ENCODE assay signal across 8 cellular contexts in the genomic region with DNA sequence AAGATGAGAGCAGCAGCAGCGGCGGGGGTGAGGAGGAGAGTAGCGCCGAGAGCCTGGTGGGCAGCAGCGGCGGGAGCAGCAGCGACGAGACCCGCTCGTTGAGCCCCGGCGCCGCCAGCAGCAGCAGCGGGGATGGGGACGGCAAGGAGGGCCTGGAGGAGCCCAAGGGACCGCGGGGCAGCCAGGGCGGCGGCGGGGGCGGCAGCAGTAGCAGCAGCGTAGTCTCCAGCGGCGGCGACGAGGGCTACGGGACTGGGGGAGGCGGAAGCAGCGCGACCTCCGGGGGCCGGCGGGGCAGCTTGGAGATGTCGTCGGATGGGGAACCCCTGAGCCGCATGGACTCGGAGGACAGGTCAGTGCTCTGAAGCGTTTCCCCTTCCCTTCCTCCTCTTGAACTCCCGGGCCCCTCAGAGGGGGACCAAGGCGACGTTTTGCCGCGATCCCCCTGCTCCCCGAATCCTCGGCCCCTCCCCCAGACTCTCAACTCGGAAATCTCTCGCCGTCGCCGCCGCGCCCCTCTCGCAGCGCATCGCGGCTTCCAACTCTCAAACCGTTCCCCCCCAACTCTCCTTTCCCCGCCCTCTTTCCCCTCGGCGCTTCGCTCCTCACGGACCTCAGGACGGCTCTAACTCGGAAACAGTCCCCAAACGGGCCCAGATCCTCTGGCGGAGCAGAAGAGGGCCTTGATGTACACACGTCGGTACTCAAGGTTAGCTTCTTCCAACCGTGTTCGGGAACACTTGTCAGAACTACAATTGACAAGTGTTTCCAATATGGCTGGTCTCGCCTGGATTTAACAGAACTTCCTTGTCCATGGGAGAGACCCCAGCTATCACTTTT. TPM values are rescaled to one million over a fixed set of nuclear protein-coding genes. Genes with fewer than 3 reads are reported as not detected.
DNase-seq lines count a peak whose midpoint lies in the region; ATAC-seq and TF ChIP-seq lines count a peak whose summit lies in the region.

No MANE protein-coding gene starts in this region.

- peak overlapping the region; percentile 96 for H3K4me3 Mint-ChIP-seq in natural killer cell treated with Interleukin-12 subunit alpha and Interleukin-12 subunit beta and Interleukin-15 and Interleukin-18, amount 100 ng/mL, for 72 hours

- no peaks in the 10 kb centered on the region for H3K9me3 Mint-ChIP-seq in natural killer cell treated with Interleukin-12 subunit alpha and Interleukin-12 subunit beta and Interleukin-15 and Interleukin-18, amount 100 ng/mL, for 72 hours

- H3K4me2 ChIP-seq in OCI-LY7 (ENCODE audit: low read length), result peak overlapping the region; percentile 94
- peak overlapping the region; percentile 48 for H3K4me2 ChIP-seq in fibroblast of lung (ENCODE audit: extremely low read depth, insufficient read depth, low read length)

- DNase-seq in AG08396 (ENCODE audit: low spot score) (peak; percentile 65), OCI-LY7 (ENCODE audit: low spot score) (peak; percentile 61), activated T-helper 1 cell treated with Interleukin-2 at 50 U/mL for 16 hours (ENCODE audit: low read depth) (peak; percentile 32), fibroblast of lung (ENCODE audit: low read depth in 2 of 2) (peak; percentile 49 to 50)
- peak; percentile 79 for DNase-seq in natural killer cell treated with Interleukin-12 subunit alpha and Interleukin-12 subunit beta and Interleukin-15 and Interleukin-18, amount 100 ng/mL, for 72 hours (ENCODE audit: low spot score)
- DNase-seq in stimulated activated naive CD4-positive, alpha-beta T cell (lab: John Stamatoyannopoulos, UW), result peak; percentile 32 to 62 (median 50)

- H3K27me3 Mint-ChIP-seq in natural killer cell treated with Interleukin-12 subunit alpha and Interleukin-12 subunit beta and Interleukin-15 and Interleukin-18, amount 100 ng/mL, for 72 hours, result no peaks in the 10 kb centered on the region

- TF ChIP-seq CTCF in OCI-LY7 (conservative IDR thresholded peaks at IDR 0.05; ENCODE audit: low read length) (no peak), fibroblast of lung (conservative IDR thresholded peaks at IDR 0.05 in 1 of 2, IDR thresholded peaks at IDR 0.05 in 1 of 2; ENCODE audit: low read depth in 1 of 2, low read length in 2 of 2) (no peak)

- H3K4me3 ChIP-seq in OCI-LY7 (ENCODE audit: low read depth, low read length, poor library complexity, severe bottlenecking), result peak overlapping the region; percentile 99
- H3K4me3 ChIP-seq in fibroblast of lung (replicated peaks in 1 of 4; ENCODE audit: control extremely low read depth in 1 of 4, insufficient read depth in 1 of 4, low read depth in 3 of 4, low read length in 4 of 4), result peak overlapping the region; percentile 57 to 94 (median 76)

- H3K4me1 Mint-ChIP-seq in natural killer cell treated with Interleukin-12 subunit alpha and Interleukin-12 subunit beta and Interleukin-15 and Interleukin-18, amount 100 ng/mL, for 72 hours (ENCODE audit: low read depth in 2 of 2), result peaks cover 53 to 58% of the 10 kb centered on the region in 2 donors

- H3K27me3 ChIP-seq in fibroblast of lung (ENCODE audit: control insufficient read depth, insufficient read depth, low read length), result no peaks in the 10 kb centered on the region

- peaks cover 26% of the 10 kb centered on the region for H3K4me1 ChIP-seq in OCI-LY7 (ENCODE audit: insufficient read depth, low read length, poor library complexity, severe bottlenecking)
- H3K4me1 ChIP-seq in fibroblast of lung (ENCODE audit: control insufficient read depth, extremely low read depth, insufficient read depth, low read length), result no peaks in the 10 kb centered on the region

- H4K20me1 ChIP-seq in OCI-LY7 (ENCODE audit: insufficient read depth, low read length) (peaks cover 21% of the 10 kb centered on the region), fibroblast of lung (ENCODE audit: control insufficient read depth, extremely low read depth, insufficient read depth, low read length) (no peaks in the 10 kb centered on the region)

- ATAC-seq in GM18873 (IDR thresholded peaks at IDR 0.05; ENCODE audit: low FRiP score, unreplicated experiment), result peak; percentile 21
- ATAC-seq in HG03139 (IDR thresholded peaks at IDR 0.05; ENCODE audit: unreplicated experiment), result peak; percentile 34
- peak; percentile 63 to 70 for ATAC-seq in natural killer cell treated with Interleukin-12 subunit alpha and Interleukin-12 subunit beta and Interleukin-15 and Interleukin-18, amount 100 ng/mL, for 72 hours

- peaks cover 24% of the 10 kb centered on the region for H3K36me3 Mint-ChIP-seq in natural killer cell treated with Interleukin-12 subunit alpha and Interleukin-12 subunit beta and Interleukin-15 and Interleukin-18, amount 100 ng/mL, for 72 hours

- CTCF ChIA-PET in OCI-LY7 (lab: Charles Lee; ENCODE audit: unreplicated experiment), result interaction anchor here (0.6 kb wide), 1 partner anchor 58 kb away, joined by 3 read pairs; no protein-coding TSS in a partner anchor

- H3K27ac Mint-ChIP-seq in natural killer cell treated with Interleukin-12 subunit alpha and Interleukin-12 subunit beta and Interleukin-15 and Interleukin-18, amount 100 ng/mL, for 72 hours, result peak overlapping the region; percentile 96 to 99

- peak overlapping the region; percentile 31; the same call in 1 of the 2 replicates for H2AFZ ChIP-seq in OCI-LY7 (ENCODE audit: low read length)
- peak overlapping the region; percentile 55 for H2AFZ ChIP-seq in fibroblast of lung (ENCODE audit: low read length)

- no peaks in the 10 kb centered on the region for H3K9me2 ChIP-seq in OCI-LY7 (ENCODE audit: insufficient read depth, low read length)

- intact Hi-C loops in OCI-LY7 (cut with micrococcal nuclease; ENCODE audit: unreplicated experiment), result no loop called here

- H3K36me3 ChIP-seq in OCI-LY7 (ENCODE audit: insufficient read depth, low read length) (peaks cover 44% of the 10 kb centered on the region), fibroblast of lung (ENCODE audit: control insufficient read depth, insufficient read depth, low read length) (no peaks in the 10 kb centered on the region)

- POLR2A ChIA-PET in OCI-LY7 (lab: Charles Lee), result interaction anchor here (0.6 to 1.2 kb wide), 4 partner anchors 9 to 105 kb away, joined by 3 to 4 read pairs (median 3); no protein-coding TSS in a partner anchor

- peak overlapping the region; percentile 95 for H3K9ac ChIP-seq in fibroblast of lung (ENCODE audit: insufficient read depth, low read length)

- H3K9me3 ChIP-seq in OCI-LY7 (ENCODE audit: low read length) (no peaks in the 10 kb centered on the region), fibroblast of lung (ENCODE audit: control insufficient read depth, insufficient read depth, low read depth, low read length) (no peaks in the 10 kb centered on the region)

- BruUV-seq in OCI-LY7 (replicated peaks; lab: Mats Ljungman, UMichigan), result no TSS peak

- H3K79me2 ChIP-seq in OCI-LY7 (ENCODE audit: insufficient read depth, low read depth, low read length), result peaks cover 51% of the 10 kb centered on the region
- peaks cover 54% of the 10 kb centered on the region for H3K79me2 ChIP-seq in fibroblast of lung (ENCODE audit: control insufficient read depth, insufficient read depth, low read length)

- H3K27ac ChIP-seq in OCI-LY7 (ENCODE audit: low read depth, low read length, poor library complexity, severe bottlenecking) (peak overlapping the region; percentile 74), fibroblast of lung (ENCODE audit: insufficient read depth, low read length) (peak overlapping the region; percentile 89)

RNA-seq across cellular contexts. Expression of a gene that starts 0.9 kb away (rescaled TPM):
- total RNA-seq in OCI-LY7 (2014; rRNA removed; shearing (Covaris generic)), result 20.9 and 21.5 TPM in 2 replicates
- total RNA-seq in OCI-LY7 (2022), result 55.0 and 59.7 TPM in 2 replicates
- 23.9 and 27.2 TPM in 2 replicates for total RNA-seq in fibroblast of lung
- 15.5 and 15.6 TPM in 2 replicates for polyA plus RNA-seq in fibroblast of lung
- 26.8 and 29.0 TPM in 2 replicates for polyA plus RNA-seq in fibroblast of lung (2012)
- polyA minus RNA-seq in fibroblast of lung (ENCODE audit: low replicate concordance), result 9.2 and 12.7 TPM in 2 replicates
- total RNA-seq in natural killer cell treated with Interleukin-12 subunit alpha and Interleukin-12 subunit beta and Interleukin-15 and Interleukin-18, amount 100 ng/mL, for 72 hours, result 10 to 100 TPM; 66.3 to 95.2 TPM

Comparison
In these comparisons a context has a peak if more than half of its experiments do, and no peak if none do; other contexts are left out.
1. Peak in every context shown above with its lines: DNase-seq, ATAC-seq, H3K4me3 ChIP-seq and H3K27ac ChIP-seq.